Comparison of ENCODE assay signal across 18 cellular contexts in genomic region chr16:30358990-30359870, GRCh38. TPM values are rescaled to one million over a fixed set of nuclear protein-coding genes. Genes with fewer than 3 reads are reported as not detected.
"Had no signal": no experiment of that assay in that cellular context is flagged by ENCODE, and none has a peak within 500 bp of the region (broad histone marks: within the 10 kb centered on the region; RNA-seq: fewer than 3 reads in every experiment).

No MANE protein-coding gene starts in this region.

- H3K36me3 ChIP-seq: colonic mucosa had no signal

- ATAC-seq: natural killer cell, psoas muscle, SK-N-SH treated with all-trans-retinoic acid at 6 μM for 48 hours had no signal

- H3K9me3 Mint-ChIP-seq: activated CD4-positive, alpha-beta memory T cell treated with anti-CD3 and anti-CD28 coated beads for 36 hours; activated naive CD8-positive, alpha-beta T cell treated with anti-CD3 and anti-CD28 coated beads, Interleukin-2, amount 10 ng/mL, durations not matched to agents 7 days and 5 days; natural killer cell; stimulated activated naive CD8-positive, alpha-beta T cell treated with anti-CD3 and anti-CD28 coated beads, Interleukin-15, Interleukin-2, amounts not matched to agents 100 ng/mL and 50 ng/mL, for 24 hours; T-helper 1 cell treated with Interleukin-12 subunit alpha and Interleukin-12 subunit beta and Interleukin-4 antibody, amounts not matched to agents 30 μg/mL and 1 μg/mL, for 36 hours had no signal

- H3K9me3 ChIP-seq: colonic mucosa, psoas muscle, testis had no signal

- H3K4me3 ChIP-seq: colonic mucosa, psoas muscle, testis had no signal

- H3K27me3 Mint-ChIP-seq: activated CD4-positive, alpha-beta memory T cell treated with anti-CD3 and anti-CD28 coated beads for 36 hours; activated naive CD8-positive, alpha-beta T cell treated with anti-CD3 and anti-CD28 coated beads, Interleukin-2, amount 10 ng/mL, durations not matched to agents 7 days and 5 days; stimulated activated naive CD8-positive, alpha-beta T cell treated with anti-CD3 and anti-CD28 coated beads, Interleukin-15, Interleukin-2, amounts not matched to agents 100 ng/mL and 50 ng/mL, for 24 hours had no signal

- H3K27ac Mint-ChIP-seq: activated CD4-positive, alpha-beta memory T cell treated with anti-CD3 and anti-CD28 coated beads for 36 hours; stimulated activated naive CD8-positive, alpha-beta T cell treated with anti-CD3 and anti-CD28 coated beads, Interleukin-15, Interleukin-2, amounts not matched to agents 100 ng/mL and 50 ng/mL, for 24 hours; T-helper 1 cell treated with Interleukin-12 subunit alpha and Interleukin-12 subunit beta and Interleukin-4 antibody, amounts not matched to agents 30 μg/mL and 1 μg/mL, for 36 hours had no signal

- DNase-seq: activated CD4-positive, alpha-beta memory T cell treated with anti-CD3 and anti-CD28 coated beads for 36 hours; activated effector memory CD4-positive, alpha-beta T cell treated with Interleukin-2 at 50 U/mL for 16 hours; activated naive CD8-positive, alpha-beta T cell treated with anti-CD3 and anti-CD28 coated beads, Interleukin-2, amount 10 ng/mL, durations not matched to agents 7 days and 5 days; activated T-cell treated with anti-CD3 and anti-CD28 coated beads for 4 hours; aorta; colonic mucosa; effector CD4-positive, alpha-beta T cell; foreskin melanocyte; head of caudate nucleus; natural killer cell; stimulated activated CD4-positive, alpha-beta T cell treated with anti-CD3 and anti-CD28 coated beads, Interleukin-2, amount 100 ng/mL, for 48 hours; testis had no signal

- H3K4me3 Mint-ChIP-seq: activated CD4-positive, alpha-beta memory T cell treated with anti-CD3 and anti-CD28 coated beads for 36 hours; activated naive CD8-positive, alpha-beta T cell treated with anti-CD3 and anti-CD28 coated beads, Interleukin-2, amount 10 ng/mL, durations not matched to agents 7 days and 5 days; natural killer cell; stimulated activated naive CD8-positive, alpha-beta T cell treated with anti-CD3 and anti-CD28 coated beads, Interleukin-15, Interleukin-2, amounts not matched to agents 100 ng/mL and 50 ng/mL, for 24 hours; T-helper 1 cell treated with Interleukin-12 subunit alpha and Interleukin-12 subunit beta and Interleukin-4 antibody, amounts not matched to agents 30 μg/mL and 1 μg/mL, for 36 hours had no signal

- H3K27ac ChIP-seq: colonic mucosa, psoas muscle, testis had no signal

- H3K27me3 ChIP-seq: colonic mucosa, testis had no signal

RNA-seq across cellular contexts. Expression of gene MYL11, which starts 15.4 kb away (rescaled TPM):
- total RNA-seq: aorta, bronchial epithelial cell, omental fat pad had no signal
